ENCODE assay signal across 1 cellular context in the genomic region with DNA sequence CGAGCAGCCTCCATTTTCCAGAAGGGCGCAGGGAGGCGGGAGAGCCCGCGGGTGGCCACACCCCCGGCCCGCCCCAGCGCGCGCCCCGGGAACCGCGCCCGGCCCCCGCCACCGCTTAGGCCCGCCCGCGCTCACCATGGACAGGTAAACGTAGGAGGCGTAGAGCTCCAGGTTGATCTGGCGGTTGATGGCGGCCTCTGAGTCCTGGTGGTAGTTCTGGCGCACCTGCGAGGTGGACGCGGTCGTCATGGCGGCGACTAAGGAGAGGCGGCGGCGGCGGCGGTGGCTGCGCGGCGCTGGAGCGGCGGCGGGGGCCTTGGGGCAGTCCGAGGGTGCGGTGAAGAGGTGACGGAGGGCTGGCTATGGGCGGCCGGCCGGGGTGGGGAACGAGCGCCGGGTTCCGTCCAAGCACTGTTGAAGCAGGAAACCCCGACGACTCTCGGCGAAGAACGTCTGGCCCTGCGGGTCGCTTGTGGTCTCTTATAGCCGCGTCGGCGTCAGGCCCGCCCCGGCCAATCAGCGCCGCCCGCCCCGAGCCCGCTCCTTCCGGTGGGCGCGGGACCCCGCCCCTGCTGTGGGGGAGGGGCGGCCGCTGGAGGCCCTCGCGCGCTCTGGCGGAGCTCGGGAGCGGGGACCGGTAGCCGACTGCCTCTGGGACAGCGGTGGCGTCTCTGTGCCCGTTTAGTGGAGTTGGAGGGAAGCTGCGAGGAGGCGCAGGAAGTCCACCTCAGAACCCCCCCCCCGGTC.
TF ChIP-seq lines count a peak whose summit lies in the region.

A gene (minus strand): TSS at position 458 of the 747 bp plus-strand sequence. CDS start 209 bp downstream, at position 249.

TF ChIP-seq in H1, 55 proteins besides CTCF, POLR2A, EP300 and RAD21:
- TF ChIP-seq SAP30 (IDR thresholded peaks at IDR 0.05; ENCODE audit: insufficient read depth, insufficient replicate concordance, low read length) (no peak), RXRA (IDR thresholded peaks at IDR 0.05; ENCODE audit: insufficient read depth, low read depth, low read length) (no peak), RBBP5 (IDR thresholded peaks at IDR 0.05; ENCODE audit: borderline replicate concordance, low read depth, low read length) (peak; percentile 7; the same call in 1 of the 2 replicates), BRCA1 (IDR thresholded peaks at IDR 0.05; ENCODE audit: low read depth, low read length) (no peak), CBX8 (IDR thresholded peaks at IDR 0.05; ENCODE audit: borderline replicate concordance, low read depth, low read length) (no peak), SP2 (IDR thresholded peaks at IDR 0.05; ENCODE audit: low read length) (no peak), TAF1 (IDR thresholded peaks at IDR 0.05; ENCODE audit: low read depth, low read length) (peak; percentile 80), BCL11A (IDR thresholded peaks at IDR 0.05; ENCODE audit: low read depth in 2 of 2, low read length in 2 of 2) (no peak), KDM1A (IDR thresholded peaks at IDR 0.05; ENCODE audit: borderline replicate concordance, low read length) (no peak), ZNF274 (IDR thresholded peaks at IDR 0.05; ENCODE audit: borderline replicate concordance, extremely low read depth, low read length) (no peak), PHF8 (conservative IDR thresholded peaks at IDR 0.05; ENCODE audit: low read depth, low read length) (peak; percentile 79), FOSL1 (IDR thresholded peaks at IDR 0.05; ENCODE audit: insufficient read depth, low read depth, low read length) (0 out of 2 replicates have a peak, but pooled peaks have one; percentile 63), SUZ12 (IDR thresholded peaks at IDR 0.05; ENCODE audit: low read length) (no peak), RFX5 (IDR thresholded peaks at IDR 0.05; ENCODE audit: borderline replicate concordance, low read depth, low read length) (no peak), KDM4A (IDR thresholded peaks at IDR 0.05; ENCODE audit: low read depth, low read length, severe bottlenecking) (no peak), TCF12 (IDR thresholded peaks at IDR 0.05; ENCODE audit: low read depth, low read length) (0 out of 2 replicates have a peak, but pooled peaks have one; percentile 37), SP1 (IDR thresholded peaks at IDR 0.05; ENCODE audit: low read depth, low read length) (peak; percentile 47), POLR2AphosphoS5 (IDR thresholded peaks at IDR 0.05; ENCODE audit: low read depth, low read length) (peak; percentile 93), TAF7 (optimal IDR thresholded peaks at IDR 0.05; ENCODE audit: borderline replicate concordance, low read depth, low read length) (peak; percentile 71), GABPA (IDR thresholded peaks at IDR 0.05; ENCODE audit: borderline replicate concordance, insufficient read depth, low read length) (no peak), ASH2L (IDR thresholded peaks at IDR 0.05; ENCODE audit: low read length) (no peak), CHD1 (IDR thresholded peaks at IDR 0.05; ENCODE audit: low read depth, low read length) (no peak), CBX5 (IDR thresholded peaks at IDR 0.05; ENCODE audit: low read depth, low read length) (no peak), SIN3A (conservative IDR thresholded peaks at IDR 0.05 in 1 of 2, IDR thresholded peaks at IDR 0.05 in 1 of 2; ENCODE audit: low read depth in 1 of 2, low read length in 2 of 2) (no peak), NRF1 (IDR thresholded peaks at IDR 0.05; ENCODE audit: low read depth, low read length) (no peak), YY1 (IDR thresholded peaks at IDR 0.05; ENCODE audit: low read depth, low read length) (peak; percentile 42; the same call in 1 of the 2 replicates), SRF (IDR thresholded peaks at IDR 0.05; ENCODE audit: low read depth, low read length) (no peak), JUN (IDR thresholded peaks at IDR 0.05; ENCODE audit: low read depth, low read length) (no peak), POU5F1 (IDR thresholded peaks at IDR 0.05; ENCODE audit: low read depth, low read length) (no peak), JUND (IDR thresholded peaks at IDR 0.05; ENCODE audit: low read length) (0 out of 2 replicates have a peak, but pooled peaks have one; percentile 10), NANOG (IDR thresholded peaks at IDR 0.05; ENCODE audit: insufficient read depth, low read depth, low read length, poor library complexity, severe bottlenecking) (no peak), TBP (IDR thresholded peaks at IDR 0.05; ENCODE audit: low read depth, low read length) (peak; percentile 93), SIRT6 (IDR thresholded peaks at IDR 0.05; ENCODE audit: low read length) (no peak), HDAC2 (IDR thresholded peaks at IDR 0.05; ENCODE audit: borderline replicate concordance in 1 of 2, low read depth in 2 of 2, low read length in 2 of 2) (no peak), CEBPB (IDR thresholded peaks at IDR 0.05; ENCODE audit: low read depth, low read length) (no peak), EGR1 (IDR thresholded peaks at IDR 0.05; ENCODE audit: borderline replicate concordance, low read depth, low read length) (peak; percentile 47), HDAC6 (IDR thresholded peaks at IDR 0.05; ENCODE audit: low read depth, low read length) (no peak), CREB1 (IDR thresholded peaks at IDR 0.05) (peak; percentile 15; the same call in 1 of the 2 replicates), MAFK (IDR thresholded peaks at IDR 0.05; ENCODE audit: low read depth, low read length) (no peak), CTBP2 (IDR thresholded peaks at IDR 0.05; ENCODE audit: borderline replicate concordance, insufficient read depth, insufficient read length, low read length) (no peak), GTF2F1 (IDR thresholded peaks at IDR 0.05; ENCODE audit: borderline replicate concordance, low read depth, low read length) (peak; percentile 89), CHD2 (IDR thresholded peaks at IDR 0.05; ENCODE audit: low read length) (no peak; the same call in 1 of the 2 replicates), SIX5 (IDR thresholded peaks at IDR 0.05; ENCODE audit: low read depth, low read length) (no peak), BACH1 (IDR thresholded peaks at IDR 0.05; ENCODE audit: low read length) (no peak; the same call in 1 of the 2 replicates), EZH2 (IDR thresholded peaks at IDR 0.05; ENCODE audit: low read depth, low read length, severe bottlenecking) (no peak), KDM5A (IDR thresholded peaks at IDR 0.05; ENCODE audit: low read length) (no peak), RNF2 (IDR thresholded peaks at IDR 0.05; ENCODE audit: borderline replicate concordance, low read depth, low read length, missing control alignments, poor library complexity, severe bottlenecking) (no peak), SP4 (IDR thresholded peaks at IDR 0.05; ENCODE audit: low read length) (no peak), TEAD4 (IDR thresholded peaks at IDR 0.05; ENCODE audit: low read depth, low read length) (no peak)
- TF ChIP-seq, protein P1, sequence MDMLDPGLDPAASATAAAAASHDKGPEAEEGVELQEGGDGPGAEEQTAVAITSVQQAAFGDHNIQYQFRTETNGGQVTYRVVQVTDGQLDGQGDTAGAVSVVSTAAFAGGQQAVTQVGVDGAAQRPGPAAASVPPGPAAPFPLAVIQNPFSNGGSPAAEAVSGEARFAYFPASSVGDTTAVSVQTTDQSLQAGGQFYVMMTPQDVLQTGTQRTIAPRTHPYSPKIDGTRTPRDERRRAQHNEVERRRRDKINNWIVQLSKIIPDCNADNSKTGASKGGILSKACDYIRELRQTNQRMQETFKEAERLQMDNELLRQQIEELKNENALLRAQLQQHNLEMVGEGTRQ (IDR thresholded peaks at IDR 0.05; ENCODE audit: low read length): no peak
- TF ChIP-seq, protein P2, sequence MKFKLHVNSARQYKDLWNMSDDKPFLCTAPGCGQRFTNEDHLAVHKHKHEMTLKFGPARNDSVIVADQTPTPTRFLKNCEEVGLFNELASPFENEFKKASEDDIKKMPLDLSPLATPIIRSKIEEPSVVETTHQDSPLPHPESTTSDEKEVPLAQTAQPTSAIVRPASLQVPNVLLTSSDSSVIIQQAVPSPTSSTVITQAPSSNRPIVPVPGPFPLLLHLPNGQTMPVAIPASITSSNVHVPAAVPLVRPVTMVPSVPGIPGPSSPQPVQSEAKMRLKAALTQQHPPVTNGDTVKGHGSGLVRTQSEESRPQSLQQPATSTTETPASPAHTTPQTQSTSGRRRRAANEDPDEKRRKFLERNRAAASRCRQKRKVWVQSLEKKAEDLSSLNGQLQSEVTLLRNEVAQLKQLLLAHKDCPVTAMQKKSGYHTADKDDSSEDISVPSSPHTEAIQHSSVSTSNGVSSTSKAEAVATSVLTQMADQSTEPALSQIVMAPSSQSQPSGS (IDR thresholded peaks at IDR 0.05; ENCODE audit: low read length): no peak
- TF ChIP-seq, protein P3, sequence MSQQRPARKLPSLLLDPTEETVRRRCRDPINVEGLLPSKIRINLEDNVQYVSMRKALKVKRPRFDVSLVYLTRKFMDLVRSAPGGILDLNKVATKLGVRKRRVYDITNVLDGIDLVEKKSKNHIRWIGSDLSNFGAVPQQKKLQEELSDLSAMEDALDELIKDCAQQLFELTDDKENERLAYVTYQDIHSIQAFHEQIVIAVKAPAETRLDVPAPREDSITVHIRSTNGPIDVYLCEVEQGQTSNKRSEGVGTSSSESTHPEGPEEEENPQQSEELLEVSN (IDR thresholded peaks at IDR 0.05): no peak
- TF ChIP-seq, protein P4, sequence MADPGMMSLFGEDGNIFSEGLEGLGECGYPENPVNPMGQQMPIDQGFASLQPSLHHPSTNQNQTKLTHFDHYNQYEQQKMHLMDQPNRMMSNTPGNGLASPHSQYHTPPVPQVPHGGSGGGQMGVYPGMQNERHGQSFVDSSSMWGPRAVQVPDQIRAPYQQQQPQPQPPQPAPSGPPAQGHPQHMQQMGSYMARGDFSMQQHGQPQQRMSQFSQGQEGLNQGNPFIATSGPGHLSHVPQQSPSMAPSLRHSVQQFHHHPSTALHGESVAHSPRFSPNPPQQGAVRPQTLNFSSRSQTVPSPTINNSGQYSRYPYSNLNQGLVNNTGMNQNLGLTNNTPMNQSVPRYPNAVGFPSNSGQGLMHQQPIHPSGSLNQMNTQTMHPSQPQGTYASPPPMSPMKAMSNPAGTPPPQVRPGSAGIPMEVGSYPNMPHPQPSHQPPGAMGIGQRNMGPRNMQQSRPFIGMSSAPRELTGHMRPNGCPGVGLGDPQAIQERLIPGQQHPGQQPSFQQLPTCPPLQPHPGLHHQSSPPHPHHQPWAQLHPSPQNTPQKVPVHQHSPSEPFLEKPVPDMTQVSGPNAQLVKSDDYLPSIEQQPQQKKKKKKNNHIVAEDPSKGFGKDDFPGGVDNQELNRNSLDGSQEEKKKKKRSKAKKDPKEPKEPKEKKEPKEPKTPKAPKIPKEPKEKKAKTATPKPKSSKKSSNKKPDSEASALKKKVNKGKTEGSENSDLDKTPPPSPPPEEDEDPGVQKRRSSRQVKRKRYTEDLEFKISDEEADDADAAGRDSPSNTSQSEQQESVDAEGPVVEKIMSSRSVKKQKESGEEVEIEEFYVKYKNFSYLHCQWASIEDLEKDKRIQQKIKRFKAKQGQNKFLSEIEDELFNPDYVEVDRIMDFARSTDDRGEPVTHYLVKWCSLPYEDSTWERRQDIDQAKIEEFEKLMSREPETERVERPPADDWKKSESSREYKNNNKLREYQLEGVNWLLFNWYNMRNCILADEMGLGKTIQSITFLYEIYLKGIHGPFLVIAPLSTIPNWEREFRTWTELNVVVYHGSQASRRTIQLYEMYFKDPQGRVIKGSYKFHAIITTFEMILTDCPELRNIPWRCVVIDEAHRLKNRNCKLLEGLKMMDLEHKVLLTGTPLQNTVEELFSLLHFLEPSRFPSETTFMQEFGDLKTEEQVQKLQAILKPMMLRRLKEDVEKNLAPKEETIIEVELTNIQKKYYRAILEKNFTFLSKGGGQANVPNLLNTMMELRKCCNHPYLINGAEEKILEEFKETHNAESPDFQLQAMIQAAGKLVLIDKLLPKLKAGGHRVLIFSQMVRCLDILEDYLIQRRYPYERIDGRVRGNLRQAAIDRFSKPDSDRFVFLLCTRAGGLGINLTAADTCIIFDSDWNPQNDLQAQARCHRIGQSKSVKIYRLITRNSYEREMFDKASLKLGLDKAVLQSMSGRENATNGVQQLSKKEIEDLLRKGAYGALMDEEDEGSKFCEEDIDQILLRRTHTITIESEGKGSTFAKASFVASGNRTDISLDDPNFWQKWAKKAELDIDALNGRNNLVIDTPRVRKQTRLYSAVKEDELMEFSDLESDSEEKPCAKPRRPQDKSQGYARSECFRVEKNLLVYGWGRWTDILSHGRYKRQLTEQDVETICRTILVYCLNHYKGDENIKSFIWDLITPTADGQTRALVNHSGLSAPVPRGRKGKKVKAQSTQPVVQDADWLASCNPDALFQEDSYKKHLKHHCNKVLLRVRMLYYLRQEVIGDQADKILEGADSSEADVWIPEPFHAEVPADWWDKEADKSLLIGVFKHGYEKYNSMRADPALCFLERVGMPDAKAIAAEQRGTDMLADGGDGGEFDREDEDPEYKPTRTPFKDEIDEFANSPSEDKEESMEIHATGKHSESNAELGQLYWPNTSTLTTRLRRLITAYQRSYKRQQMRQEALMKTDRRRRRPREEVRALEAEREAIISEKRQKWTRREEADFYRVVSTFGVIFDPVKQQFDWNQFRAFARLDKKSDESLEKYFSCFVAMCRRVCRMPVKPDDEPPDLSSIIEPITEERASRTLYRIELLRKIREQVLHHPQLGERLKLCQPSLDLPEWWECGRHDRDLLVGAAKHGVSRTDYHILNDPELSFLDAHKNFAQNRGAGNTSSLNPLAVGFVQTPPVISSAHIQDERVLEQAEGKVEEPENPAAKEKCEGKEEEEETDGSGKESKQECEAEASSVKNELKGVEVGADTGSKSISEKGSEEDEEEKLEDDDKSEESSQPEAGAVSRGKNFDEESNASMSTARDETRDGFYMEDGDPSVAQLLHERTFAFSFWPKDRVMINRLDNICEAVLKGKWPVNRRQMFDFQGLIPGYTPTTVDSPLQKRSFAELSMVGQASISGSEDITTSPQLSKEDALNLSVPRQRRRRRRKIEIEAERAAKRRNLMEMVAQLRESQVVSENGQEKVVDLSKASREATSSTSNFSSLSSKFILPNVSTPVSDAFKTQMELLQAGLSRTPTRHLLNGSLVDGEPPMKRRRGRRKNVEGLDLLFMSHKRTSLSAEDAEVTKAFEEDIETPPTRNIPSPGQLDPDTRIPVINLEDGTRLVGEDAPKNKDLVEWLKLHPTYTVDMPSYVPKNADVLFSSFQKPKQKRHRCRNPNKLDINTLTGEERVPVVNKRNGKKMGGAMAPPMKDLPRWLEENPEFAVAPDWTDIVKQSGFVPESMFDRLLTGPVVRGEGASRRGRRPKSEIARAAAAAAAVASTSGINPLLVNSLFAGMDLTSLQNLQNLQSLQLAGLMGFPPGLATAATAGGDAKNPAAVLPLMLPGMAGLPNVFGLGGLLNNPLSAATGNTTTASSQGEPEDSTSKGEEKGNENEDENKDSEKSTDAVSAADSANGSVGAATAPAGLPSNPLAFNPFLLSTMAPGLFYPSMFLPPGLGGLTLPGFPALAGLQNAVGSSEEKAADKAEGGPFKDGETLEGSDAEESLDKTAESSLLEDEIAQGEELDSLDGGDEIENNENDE (IDR thresholded peaks at IDR 0.05; ENCODE audit: insufficient replicate concordance, low read length): no peak
- TF ChIP-seq, protein P5, sequence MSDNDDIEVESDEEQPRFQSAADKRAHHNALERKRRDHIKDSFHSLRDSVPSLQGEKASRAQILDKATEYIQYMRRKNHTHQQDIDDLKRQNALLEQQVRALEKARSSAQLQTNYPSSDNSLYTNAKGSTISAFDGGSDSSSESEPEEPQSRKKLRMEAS (IDR thresholded peaks at IDR 0.05): no peak
- TF ChIP-seq, protein P6, sequence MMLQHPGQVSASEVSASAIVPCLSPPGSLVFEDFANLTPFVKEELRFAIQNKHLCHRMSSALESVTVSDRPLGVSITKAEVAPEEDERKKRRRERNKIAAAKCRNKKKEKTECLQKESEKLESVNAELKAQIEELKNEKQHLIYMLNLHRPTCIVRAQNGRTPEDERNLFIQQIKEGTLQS (IDR thresholded peaks at IDR 0.05; ENCODE audit: insufficient read depth, low read depth, low read length): no peak
